10 cellular contexts compared by ENCODE assay signal in genomic region chr5:54644226-54644625, GRCh38.
DNase-seq lines count a peak whose midpoint lies in the region; ATAC-seq and TF ChIP-seq lines count a peak whose summit lies in the region.
"Had no signal": no experiment of that assay in that cellular context is flagged by ENCODE, and none has a peak within 500 bp of the region (broad histone marks: within the 10 kb centered on the region; RNA-seq: fewer than 3 reads in every experiment).

No MANE protein-coding gene starts in this region.

- H3K27ac ChIP-seq in SJCRH30 (no peak overlapping the region), esophagus squamous epithelium (peak overlapping the region in 3 of 4 donors; percentile 31 to 85 (median 83))

- 53 to 54% methylated on average over 4 of the region's 4 CpGs for WGBS in esophagus squamous epithelium, 2 donors

- H3K27me3 ChIP-seq in SJCRH30 = no peaks in the 10 kb centered on the region
- no peaks in the 10 kb centered on the region for H3K27me3 ChIP-seq in esophagus squamous epithelium

- H3K9me3 ChIP-seq in SJCRH30 (replicated peaks) = no peaks in the 10 kb centered on the region
- H3K9me3 ChIP-seq in esophagus squamous epithelium = no peaks in the 10 kb centered on the region

- H3K4me3 Mint-ChIP-seq in stimulated activated memory B cell treated with anti-CD40 and anti-IgM and Interleukin-4, amounts not matched to agents 10 μg/mL and 1 μg/mL and 100 μg/mL, for 72 hours = no peak overlapping the region

- peaks cover 5% of the 10 kb centered on the region for H3K36me3 Mint-ChIP-seq in stimulated activated memory B cell treated with anti-CD40 and anti-IgM and Interleukin-4, amounts not matched to agents 10 μg/mL and 1 μg/mL and 100 μg/mL, for 72 hours

- no peak for TF ChIP-seq CTCF in esophagus squamous epithelium (IDR thresholded peaks at IDR 0.05)

- peaks cover 44% of the 10 kb centered on the region for H3K4me1 Mint-ChIP-seq in stimulated activated memory B cell treated with anti-CD40 and anti-IgM and Interleukin-4, amounts not matched to agents 10 μg/mL and 1 μg/mL and 100 μg/mL, for 72 hours

- H3K4me3 ChIP-seq in SJCRH30 = no peak overlapping the region
- H3K4me3 ChIP-seq in esophagus squamous epithelium = no peak overlapping the region
- H3K4me3 ChIP-seq: K562 had no signal

- no peaks in the 10 kb centered on the region for H3K27me3 Mint-ChIP-seq in stimulated activated memory B cell treated with anti-CD40 and anti-IgM and Interleukin-4, amounts not matched to agents 10 μg/mL and 1 μg/mL and 100 μg/mL, for 72 hours

- no peaks in the 10 kb centered on the region for H3K36me3 ChIP-seq in SJCRH30
- H3K36me3 ChIP-seq in esophagus squamous epithelium = no peaks in the 10 kb centered on the region

- peak overlapping the region; percentile 83 for H3K27ac Mint-ChIP-seq in stimulated activated memory B cell treated with anti-CD40 and anti-IgM and Interleukin-4, amounts not matched to agents 10 μg/mL and 1 μg/mL and 100 μg/mL, for 72 hours

- peaks cover 4% of the 10 kb centered on the region for H3K9me3 Mint-ChIP-seq in stimulated activated memory B cell treated with anti-CD40 and anti-IgM and Interleukin-4, amounts not matched to agents 10 μg/mL and 1 μg/mL and 100 μg/mL, for 72 hours

- DNase-seq in GM03348 (ENCODE audit: low spot score) (peak; percentile 46), SJCRH30 (peak; percentile 11 to 25), esophagus squamous epithelium (lab: John Stamatoyannopoulos, UW) (no peak), NCI-H345 (lab: John Stamatoyannopoulos, UW) (no peak)
- DNase-seq in stimulated activated naive CD8-positive, alpha-beta T cell treated with anti-CD3 and anti-CD28 coated beads, Interleukin-15, Interleukin-2, amounts not matched to agents 100 U/mL and 50 U/mL, for 24 hours = no peak
- DNase-seq: NCI-H510A, T-helper 2 cell had no signal

- intact Hi-C loops in esophagus squamous epithelium (cut with DNase I) = no loop called here

- no peak for ATAC-seq in stimulated activated memory B cell treated with anti-CD40 and anti-IgM and Interleukin-4, amounts not matched to agents 10 μg/mL and 1 μg/mL and 100 μg/mL, for 72 hours
- no peak for ATAC-seq in stimulated activated naive CD8-positive, alpha-beta T cell treated with anti-CD3 and anti-CD28 coated beads, Interleukin-15, Interleukin-2, amounts not matched to agents 100 U/mL and 50 U/mL, for 24 hours
- ATAC-seq in HG03521 (IDR thresholded peaks at IDR 0.05; ENCODE audit: unreplicated experiment) = no peak
- ATAC-seq: K562 had no signal

- no peak for TF ChIP-seq POLR2A in esophagus squamous epithelium (IDR thresholded peaks at IDR 0.05)

- H3K4me1 ChIP-seq in SJCRH30 (no peaks in the 10 kb centered on the region), esophagus squamous epithelium (peaks cover 15 to 43% (median 39%) of the 10 kb centered on the region in 3 donors)

Comparison
In these comparisons a context has a peak if more than half of its experiments do, and no peak if none do; other contexts are left out.
1. DNase-seq: peak in GM03348 (single experiment) and SJCRH30 (2 of 2); none in esophagus squamous epithelium (single experiment), stimulated activated naive CD8-positive, alpha-beta T cell treated with anti-CD3 and anti-CD28 coated beads, Interleukin-15, Interleukin-2, amounts not matched to agents 100 U/mL and 50 U/mL, for 24 hours (single experiment) and NCI-H345 (single experiment).